25 cellular contexts compared by ENCODE assay signal in the genomic region with DNA sequence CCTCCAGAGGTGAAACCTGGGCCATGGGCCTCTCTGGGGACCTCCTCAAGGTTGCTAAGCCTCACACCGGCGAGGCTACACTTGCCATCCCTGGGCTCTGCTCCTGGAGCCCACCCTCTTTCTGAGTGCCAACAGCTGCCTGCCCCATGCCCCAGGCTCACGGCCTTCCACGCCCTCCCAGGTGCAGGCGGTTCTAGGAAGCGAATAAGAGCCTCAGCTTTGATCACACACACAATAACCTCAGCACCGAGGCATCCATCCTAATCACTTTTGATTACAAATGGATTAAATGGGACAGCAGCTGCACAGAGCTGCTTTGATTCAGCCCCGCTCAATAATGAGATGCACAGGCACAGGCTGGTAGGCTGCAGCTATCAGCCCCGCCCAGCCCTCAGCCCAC.
DNase-seq lines count a peak whose midpoint lies in the region; ATAC-seq and TF ChIP-seq lines count a peak whose summit lies in the region.
"Had no signal": no experiment of that assay in that cellular context is flagged by ENCODE, and none has a peak within 500 bp of the region (broad histone marks: within the 10 kb centered on the region; RNA-seq: fewer than 3 reads in every experiment).

No MANE protein-coding gene starts in this region.

- H3K9me3 ChIP-seq in BLaER1 treated with 17β-estradiol and CSF1 and Interleukin-3, amounts not matched to agents 10 nM and 100 nM (replicated peaks in 1 of 11) = no peaks in the 10 kb centered on the region; a peak in 1 of 22 replicates
- no peaks in the 10 kb centered on the region for H3K9me3 ChIP-seq in mammary epithelial cell (replicated peaks; ENCODE audit: insufficient read depth, low read length)
- H3K9me3 ChIP-seq: esophagus squamous epithelium, sigmoid colon, testis had no signal

- dilution Hi-C loops in mammary epithelial cell (cut with HindIII; ENCODE audit: low sequenced_read_pairs) = loop anchor here (5.0 kb wide), 1 partner anchor 105 kb away; no protein-coding TSS in a partner anchor

- H3K4me1 ChIP-seq in BLaER1 treated with 17β-estradiol and CSF1 and Interleukin-3, amounts not matched to agents 10 nM and 100 nM = peaks cover 8 to 61% (median 46%) of the 10 kb centered on the region in 10 experiments; a peak in 19 of 20 replicates
- H3K4me1 ChIP-seq in mammary epithelial cell (ENCODE audit: insufficient read depth, low read length) = peaks cover 12% of the 10 kb centered on the region

- in situ Hi-C loops in mammary epithelial cell (cut with MboI; ENCODE audit: low sequenced_read_pairs in 2 of 2) = no loop called here

- BruUV-seq in mammary epithelial cell (replicated peaks; lab: Mats Ljungman, UMichigan) = no TSS peak

- H3K27me3 Mint-ChIP-seq in neural crest cell (ENCODE audit: low read depth) = no peaks in the 10 kb centered on the region
- H3K27me3 Mint-ChIP-seq: activated naive CD8-positive, alpha-beta T cell; naive thymus-derived CD8-positive, alpha-beta T cell had no signal

- H3K4me2 ChIP-seq in BLaER1 treated with 17β-estradiol and CSF1 and Interleukin-3, amounts not matched to agents 10 nM and 100 nM = peak overlapping the region in 9 of 11 experiments; percentile 32 to 77 (median 73); a peak in 18 of 22 replicates
- H3K4me2 ChIP-seq in mammary epithelial cell (ENCODE audit: insufficient read depth, low read depth, low read length) = no peak overlapping the region

- peaks cover 37% of the 10 kb centered on the region for H3K4me1 Mint-ChIP-seq in neural crest cell
- H3K4me1 Mint-ChIP-seq: CD4-positive, CD25-positive, alpha-beta regulatory T cell had no signal

- CTCF ChIA-PET in mammary epithelial cell (lab: Charles Lee; ENCODE audit: low non-redundant PET) = no interaction called here

- peaks cover 0 to 9% (median 0%) of the 10 kb centered on the region in 11 experiments; a peak in 1 of 22 replicates for H4K20me1 ChIP-seq in BLaER1 treated with 17β-estradiol and CSF1 and Interleukin-3, amounts not matched to agents 10 nM and 100 nM
- no peaks in the 10 kb centered on the region for H4K20me1 ChIP-seq in mammary epithelial cell (ENCODE audit: insufficient read depth, low read length)

- H2AFZ ChIP-seq in mammary epithelial cell (ENCODE audit: low read depth, low read length) = no peak overlapping the region
- H2AFZ ChIP-seq: parathyroid adenoma had no signal

- peaks cover 11% of the 10 kb centered on the region for H3K36me3 Mint-ChIP-seq in neural crest cell (ENCODE audit: low read depth)
- H3K36me3 Mint-ChIP-seq: activated naive CD8-positive, alpha-beta T cell; CD4-positive, CD25-positive, alpha-beta regulatory T cell; naive thymus-derived CD8-positive, alpha-beta T cell had no signal

- peak overlapping the region; percentile 11 for H3K4me3 Mint-ChIP-seq in neural crest cell
- H3K4me3 Mint-ChIP-seq: activated naive CD8-positive, alpha-beta T cell; activated T-helper 1 cell treated with anti-CD3 and anti-CD28 coated beads, Interleukin-12 subunit alpha, Interleukin-12 subunit beta, Interleukin-2, Interleukin-4 antibody, amounts not matched to agents 30 ng/mL and 10 ng/mL and 1 ng/mL, durations not matched to agents 14 hours and 24 hours and 36 hours; CD4-positive, CD25-positive, alpha-beta regulatory T cell; H9; naive thymus-derived CD8-positive, alpha-beta T cell had no signal

- no peak overlapping the region for H3K9ac ChIP-seq in BLaER1 treated with 17β-estradiol and CSF1 and Interleukin-3, amounts not matched to agents 10 nM and 100 nM
- H3K9ac ChIP-seq in mammary epithelial cell (ENCODE audit: insufficient read depth, low read length) = no peak overlapping the region
- H3K9ac ChIP-seq: parathyroid adenoma had no signal

- no peak overlapping the region; a peak in 1 of 20 replicates for H3K4me3 ChIP-seq in BLaER1 treated with 17β-estradiol and CSF1 and Interleukin-3, amounts not matched to agents 10 nM and 100 nM
- no peak overlapping the region for H3K4me3 ChIP-seq in mammary epithelial cell (replicated peaks in 1 of 3; ENCODE audit: insufficient read depth in 1 of 3, low read depth in 2 of 3, low read length in 3 of 3)
- H3K4me3 ChIP-seq: esophagus squamous epithelium, sigmoid colon, testis had no signal

- no peak overlapping the region for H3K27ac ChIP-seq in BLaER1 treated with 17β-estradiol and CSF1 and Interleukin-3, amounts not matched to agents 10 nM and 100 nM
- no peak overlapping the region for H3K27ac ChIP-seq in mammary epithelial cell (ENCODE audit: insufficient read depth, low read depth, low read length)
- H3K27ac ChIP-seq: esophagus squamous epithelium, parathyroid adenoma, sigmoid colon, testis had no signal

- intact Hi-C loops in mammary epithelial cell (cut with micrococcal nuclease) = no loop called here

- no peak for ATAC-seq in GM21529 (IDR thresholded peaks at IDR 0.05; ENCODE audit: unreplicated experiment)
- ATAC-seq: left cardiac atrium; naive thymus-derived CD8-positive, alpha-beta T cell; Right ventricle myocardium inferior had no signal

- 97% methylated on average over 9 of the region's 9 CpGs for WGBS in mammary epithelial cell (ENCODE audit: low coverage, missing lambda C conversion rate)

- peak; percentile 81 for DNase-seq in NCI-H1436 treated with DMSO at 0.1 percent for 48 hours (lab: John Stamatoyannopoulos, UW)
- DNase-seq in NCI-H774 (lab: John Stamatoyannopoulos, UW) = peak; percentile 41
- DNase-seq in neural crest cell (ENCODE audit: low read depth, low spot score) = no peak
- DNase-seq in hippocampal formation (lab: John Stamatoyannopoulos, UW) = no peak
- DNase-seq in globus pallidus (ENCODE audit: low spot score) = no peak
- DNase-seq in mammary epithelial cell = no peak
- DNase-seq: CD4-positive, CD25-positive, alpha-beta regulatory T cell; cerebellar nuclear complex; effector CD4-positive, alpha-beta T cell; esophagus squamous epithelium; H9; KG1; left cardiac atrium; mesendoderm; MV-4-11; naive thymus-derived CD8-positive, alpha-beta T cell; NCI-H446; sigmoid colon; testis had no signal

- no peaks in the 10 kb centered on the region for H3K79me2 ChIP-seq in mammary epithelial cell (ENCODE audit: insufficient read depth, low read length)

- peaks cover 0 to 6% (median 0%) of the 10 kb centered on the region in 11 experiments; a peak in 1 of 22 replicates for H3K27me3 ChIP-seq in BLaER1 treated with 17β-estradiol and CSF1 and Interleukin-3, amounts not matched to agents 10 nM and 100 nM
- H3K27me3 ChIP-seq in mammary epithelial cell (ENCODE audit: insufficient read depth, low read length) = no peaks in the 10 kb centered on the region
- H3K27me3 ChIP-seq: esophagus squamous epithelium, sigmoid colon, testis had no signal

- peak overlapping the region; percentile 84 for H3K27ac Mint-ChIP-seq in neural crest cell (ENCODE audit: unreplicated experiment)
- H3K27ac Mint-ChIP-seq: activated naive CD8-positive, alpha-beta T cell; activated T-helper 1 cell treated with anti-CD3 and anti-CD28 coated beads, Interleukin-12 subunit alpha, Interleukin-12 subunit beta, Interleukin-2, Interleukin-4 antibody, amounts not matched to agents 30 ng/mL and 10 ng/mL and 1 ng/mL, durations not matched to agents 14 hours and 24 hours and 36 hours; CD4-positive, CD25-positive, alpha-beta regulatory T cell; H9; naive thymus-derived CD8-positive, alpha-beta T cell had no signal

- TF ChIP-seq CTCF in neural crest cell (conservative IDR thresholded peaks at IDR 0.05) (no peak), mammary epithelial cell (conservative IDR thresholded peaks at IDR 0.05 in 1 of 2, IDR thresholded peaks at IDR 0.05 in 1 of 2; ENCODE audit: extremely low read depth in 1 of 2, insufficient read depth in 1 of 2, low read depth in 1 of 2, low read length in 2 of 2) (no peak)

- H3K36me3 ChIP-seq in BLaER1 treated with 17β-estradiol and CSF1 and Interleukin-3, amounts not matched to agents 10 nM and 100 nM = no peaks in the 10 kb centered on the region
- H3K36me3 ChIP-seq in mammary epithelial cell (ENCODE audit: insufficient read depth, low read length) = no peaks in the 10 kb centered on the region
- H3K36me3 ChIP-seq: esophagus squamous epithelium, sigmoid colon had no signal

- H3K9me3 Mint-ChIP-seq in neural crest cell = peaks cover 7% of the 10 kb centered on the region
- H3K9me3 Mint-ChIP-seq: H9; naive thymus-derived CD8-positive, alpha-beta T cell had no signal

Comparison
In these comparisons a context has a peak if more than half of its experiments do, and no peak if none do; other contexts are left out.
1. DNase-seq: peak in NCI-H1436 treated with DMSO at 0.1 percent for 48 hours (single experiment) and NCI-H774 (single experiment); none in neural crest cell (single experiment), hippocampal formation (0 of 2), globus pallidus (single experiment) and mammary epithelial cell (single experiment).